In genomic region chr9:19976226-19976625, GRCh38 we compare ENCODE assay signal across 10 cellular contexts.
DNase-seq lines count a peak whose midpoint lies in the region; ATAC-seq and TF ChIP-seq lines count a peak whose summit lies in the region.
"Had no signal": no experiment of that assay in that cellular context is flagged by ENCODE, and none has a peak within 500 bp of the region (broad histone marks: within the 10 kb centered on the region; RNA-seq: fewer than 3 reads in every experiment).

No MANE protein-coding gene starts in this region.

- peak overlapping the region; percentile 21 for H3K4me3 ChIP-seq in Loucy (ENCODE audit: low read length, poor library complexity, severe bottlenecking)
- H3K4me3 ChIP-seq in A673 (ENCODE audit: low read depth, low read length, poor library complexity, severe bottlenecking), result no peak overlapping the region
- H3K4me3 ChIP-seq in psoas muscle, result no peak overlapping the region
- H3K4me3 ChIP-seq: body of pancreas had no signal

- H3K4me2 ChIP-seq in Loucy (ENCODE audit: low read depth, low read length, poor library complexity, severe bottlenecking), result peak overlapping the region; percentile 55

- DNase-seq in activated naive CD4-positive, alpha-beta T cell treated with anti-CD3 and anti-CD28 coated beads for 36 hours, result peak; percentile 69
- DNase-seq in stimulated activated CD4-positive, alpha-beta T cell treated with anti-CD3 and anti-CD28 coated beads, Interleukin-4, amount 100 ng/mL, for 24 hours, result peak; percentile 50
- no peak for DNase-seq in A673 (ENCODE audit: low spot score)
- no peak for DNase-seq in sciatic nerve (ENCODE audit: low spot score)
- DNase-seq in psoas muscle, result no peak
- DNase-seq: body of pancreas, NCI-H226 had no signal

- peaks cover 3% of the 10 kb centered on the region for H3K9me3 Mint-ChIP-seq in activated naive CD4-positive, alpha-beta T cell treated with anti-CD3 and anti-CD28 coated beads for 36 hours

- H3K4me3 Mint-ChIP-seq in activated naive CD4-positive, alpha-beta T cell treated with anti-CD3 and anti-CD28 coated beads for 36 hours, result no peak overlapping the region

- peak overlapping the region; percentile 83 for H3K27ac Mint-ChIP-seq in activated naive CD4-positive, alpha-beta T cell treated with anti-CD3 and anti-CD28 coated beads for 36 hours

- CTCF ChIA-PET in activated naive CD4-positive, alpha-beta T cell treated with anti-CD3 and anti-CD28 coated beads for 36 hours (lab: Charles Lee), result interaction anchor here (0.5 to 1.1 kb wide), 2 partner anchors 23 to 511 kb away, joined by 3 read pairs; no protein-coding TSS in a partner anchor
- CTCF ChIA-PET in A673 (lab: Charles Lee), result no interaction called here

- peaks cover 21% of the 10 kb centered on the region for H3K4me1 ChIP-seq in Loucy (ENCODE audit: insufficient read depth, low read length, poor library complexity, severe bottlenecking)
- H3K4me1 ChIP-seq in A673 (ENCODE audit: insufficient read depth, low read length, poor library complexity, severe bottlenecking), result no peaks in the 10 kb centered on the region
- no peaks in the 10 kb centered on the region for H3K4me1 ChIP-seq in psoas muscle
- H3K4me1 ChIP-seq: body of pancreas had no signal

- no peak overlapping the region for H3K27ac ChIP-seq in A673 (ENCODE audit: low read depth, low read length, poor library complexity, severe bottlenecking)
- no peak overlapping the region for H3K27ac ChIP-seq in psoas muscle
- H3K27ac ChIP-seq: body of pancreas had no signal

- H3F3A ChIP-seq in Loucy (ENCODE audit: low read depth), result no peaks in the 10 kb centered on the region

- H2AFZ ChIP-seq in Loucy (ENCODE audit: low read length), result peak overlapping the region; percentile 52; the same call in 1 of the 2 replicates

- POLR2A ChIA-PET in A673 (lab: Charles Lee; ENCODE audit: low non-redundant PET), result no interaction called here

- H3K27me3 ChIP-seq in Loucy (ENCODE audit: insufficient read depth, low read length, poor library complexity, severe bottlenecking) (no peaks in the 10 kb centered on the region), A673 (replicated peaks; ENCODE audit: insufficient read depth, low read depth, low read length, poor library complexity) (no peaks in the 10 kb centered on the region), psoas muscle (ENCODE audit: insufficient read depth in 3 of 3, low read length in 2 of 3) (no peaks in the 10 kb centered on the region)
- H3K27me3 ChIP-seq: body of pancreas had no signal

- no TSS peak for BruUV-seq in A673 (replicated peaks; lab: Mats Ljungman, UMichigan)

- no peaks in the 10 kb centered on the region for H3K9me2 ChIP-seq in Loucy (replicated peaks; ENCODE audit: low read depth, low read length)

- H3K36me3 ChIP-seq in Loucy (ENCODE audit: insufficient read depth, low read length) (no peaks in the 10 kb centered on the region), A673 (ENCODE audit: insufficient read depth, low read length, poor library complexity, severe bottlenecking) (no peaks in the 10 kb centered on the region), psoas muscle (ENCODE audit: insufficient read depth in 1 of 2, low read depth in 1 of 2) (no peaks in the 10 kb centered on the region)

- peaks cover 28% of the 10 kb centered on the region for H3K4me1 Mint-ChIP-seq in activated naive CD4-positive, alpha-beta T cell treated with anti-CD3 and anti-CD28 coated beads for 36 hours (ENCODE audit: low read depth)

- no peak for TF ChIP-seq CTCF in Loucy (conservative IDR thresholded peaks at IDR 0.05; ENCODE audit: low read length)
- no peak for TF ChIP-seq CTCF in A673 (conservative IDR thresholded peaks at IDR 0.05; ENCODE audit: low read depth, low read length)
- no peak for TF ChIP-seq CTCF in psoas muscle (IDR thresholded peaks at IDR 0.05)

- no peaks in the 10 kb centered on the region for H4K20me1 ChIP-seq in Loucy (ENCODE audit: insufficient read depth, low read length, poor library complexity, severe bottlenecking)

- no peaks in the 10 kb centered on the region for H3K36me3 Mint-ChIP-seq in activated naive CD4-positive, alpha-beta T cell treated with anti-CD3 and anti-CD28 coated beads for 36 hours (ENCODE audit: low read depth)

- H3K27me3 Mint-ChIP-seq in activated naive CD4-positive, alpha-beta T cell treated with anti-CD3 and anti-CD28 coated beads for 36 hours (ENCODE audit: low read depth), result no peaks in the 10 kb centered on the region

- no peak overlapping the region for H3K9ac ChIP-seq in Loucy (ENCODE audit: low read depth, low read length, poor library complexity, severe bottlenecking)

- intact Hi-C loops in activated naive CD4-positive, alpha-beta T cell treated with anti-CD3 and anti-CD28 coated beads for 36 hours (cut with micrococcal nuclease), result loop anchor here (1.0 to 5.0 kb wide), 13 partner anchors 23 to 1054 kb away; partner anchors contain the start of genes DENND4C and MLLT3
- intact Hi-C loops in A673 (cut with micrococcal nuclease; ENCODE audit: unreplicated experiment), result no loop called here
- intact Hi-C loops in sciatic nerve (cut with DNase I), result no loop called here
- intact Hi-C loops in psoas muscle (cut with DNase I), result no loop called here

- no peaks in the 10 kb centered on the region for H3K9me3 ChIP-seq in Loucy (ENCODE audit: insufficient read depth, low read depth, low read length)
- H3K9me3 ChIP-seq in A673 (ENCODE audit: low read depth, low read length, poor library complexity, severe bottlenecking), result no peaks in the 10 kb centered on the region
- H3K9me3 ChIP-seq in psoas muscle, result no peaks in the 10 kb centered on the region
- H3K9me3 ChIP-seq: body of pancreas had no signal

- H3K79me2 ChIP-seq in Loucy (ENCODE audit: insufficient read depth, low read length), result no peaks in the 10 kb centered on the region

- ATAC-seq in GM19463 (IDR thresholded peaks at IDR 0.05; ENCODE audit: unreplicated experiment) (peak; percentile 63), sciatic nerve (no peak), psoas muscle (no peak), HG03439 (IDR thresholded peaks at IDR 0.05; ENCODE audit: unreplicated experiment) (no peak)
- ATAC-seq: body of pancreas had no signal

Comparison
In these comparisons a context has a peak if more than half of its experiments do, and no peak if none do; other contexts are left out.
1. DNase-seq: peak in activated naive CD4-positive, alpha-beta T cell treated with anti-CD3 and anti-CD28 coated beads for 36 hours (single experiment) and stimulated activated CD4-positive, alpha-beta T cell treated with anti-CD3 and anti-CD28 coated beads, Interleukin-4, amount 100 ng/mL, for 24 hours (single experiment); none in A673 (single experiment), sciatic nerve (single experiment) and psoas muscle (0 of 2).